Comparison of ENCODE assay signal across 9 cellular contexts in the genomic region with DNA sequence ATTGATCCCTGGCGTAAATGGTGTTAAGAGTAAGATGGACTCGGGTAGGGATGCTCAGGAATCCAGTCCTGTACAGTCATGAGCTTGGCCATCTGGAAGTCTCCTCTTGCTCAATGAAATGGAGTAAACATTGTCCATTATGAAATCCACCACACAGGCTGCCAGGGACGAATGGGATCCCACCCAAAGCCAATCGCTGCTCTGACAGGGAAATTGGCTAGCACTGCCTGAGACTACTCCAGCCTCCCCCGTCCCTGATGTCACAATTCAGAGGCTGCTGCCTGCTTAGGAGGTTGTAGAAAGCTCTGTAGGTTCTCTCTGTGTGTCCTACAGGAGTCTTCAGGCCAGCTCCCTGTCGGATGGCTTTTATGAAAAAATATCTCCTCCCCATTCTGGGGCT. TPM values are rescaled to one million over a fixed set of nuclear protein-coding genes. Genes with fewer than 3 reads are reported as not detected.
A peak's percentile ranks its signal among the peaks of the same experiment; 100 is the strongest.
DNase-seq lines count a peak whose midpoint lies in the region; ATAC-seq, FAIRE-seq and TF ChIP-seq lines count a peak whose summit lies in the region.
"Had no signal": no experiment of that assay in that cellular context is flagged by ENCODE, and none has a peak within 500 bp of the region (broad histone marks: within the 10 kb centered on the region; RNA-seq: fewer than 3 reads in every experiment).

A gene (plus strand): TSS at position 263 of the 400 bp plus-strand sequence. CDS start 97 bp downstream, at position 360.

- FAIRE-seq in RCC 7860 (lab: Jason Lieb, UNC): no peak

- DNase-seq in HFFc6 (peak; percentile 32), left ventricle myocardium superior (peak; percentile 75), nephron progenitor cell (no peak), RCC 7860 (ENCODE audit: low spot score) (no peak)
- DNase-seq in activated naive CD4-positive, alpha-beta T cell treated with anti-CD3 and anti-CD28 coated beads, Interleukin-2, amount 50 U/mL, for 72 hours (ENCODE audit: low spot score in 2 of 2): no peak
- DNase-seq in stimulated activated naive B cell treated with anti-CD40 and anti-IgM and Interleukin-4, amounts not matched to agents 10 μg/mL and 1 μg/mL and 100 μg/mL, for 72 hours: no peak
- DNase-seq: H9 had no signal

- intact Hi-C loops in left ventricle myocardium superior (cut with micrococcal nuclease): no loop called here

- H3K27me3 Mint-ChIP-seq in HFFc6 (ENCODE audit: insufficient read depth) (peaks cover 34% of the 10 kb centered on the region), nephron progenitor cell (ENCODE audit: low read depth, poor library complexity) (peaks cover 24% of the 10 kb centered on the region)
- H3K27me3 Mint-ChIP-seq in stimulated activated naive B cell treated with anti-CD40 and anti-IgM and Interleukin-4, amounts not matched to agents 10 μg/mL and 1 μg/mL and 100 μg/mL, for 72 hours: peaks cover 30 to 43% of the 10 kb centered on the region in 2 donors

- H3K36me3 Mint-ChIP-seq in HFFc6 (ENCODE audit: low read depth): no peaks in the 10 kb centered on the region
- H3K36me3 Mint-ChIP-seq in activated naive CD4-positive, alpha-beta T cell treated with anti-CD3 and anti-CD28 coated beads, Interleukin-2, amount 50 U/mL, for 72 hours: peaks cover 0 to 31% of the 10 kb centered on the region in 2 donors
- H3K36me3 Mint-ChIP-seq in stimulated activated naive B cell treated with anti-CD40 and anti-IgM and Interleukin-4, amounts not matched to agents 10 μg/mL and 1 μg/mL and 100 μg/mL, for 72 hours: peaks cover 0 to 4% of the 10 kb centered on the region in 2 donors
- no peaks in the 10 kb centered on the region for H3K36me3 Mint-ChIP-seq in nephron progenitor cell (ENCODE audit: low read depth)

- H3K4me3 Mint-ChIP-seq in HFFc6 (no peak within 1 kb of the TSS), nephron progenitor cell (no peak within 1 kb of the TSS)
- peak within 1 kb of the TSS in 1 of 2 donors; percentile 28 for H3K4me3 Mint-ChIP-seq in stimulated activated naive B cell treated with anti-CD40 and anti-IgM and Interleukin-4, amounts not matched to agents 10 μg/mL and 1 μg/mL and 100 μg/mL, for 72 hours
- H3K4me3 Mint-ChIP-seq: H9 had no signal

- ATAC-seq in activated naive CD4-positive, alpha-beta T cell treated with anti-CD3 and anti-CD28 coated beads, Interleukin-2, amount 50 U/mL, for 72 hours: no peak
- peak; percentile 97 for ATAC-seq in left ventricle myocardium superior
- ATAC-seq in stimulated activated naive B cell treated with anti-CD40 and anti-IgM and Interleukin-4, amounts not matched to agents 10 μg/mL and 1 μg/mL and 100 μg/mL, for 72 hours (replicated peaks): no peak
- no peak for ATAC-seq in GM21723 (IDR thresholded peaks at IDR 0.05; ENCODE audit: unreplicated experiment)
- ATAC-seq in GM21576 (IDR thresholded peaks at IDR 0.05; ENCODE audit: unreplicated experiment): no peak

- H3K4me1 Mint-ChIP-seq in HFFc6 (ENCODE audit: low read depth) (peaks cover 20% of the 10 kb centered on the region), nephron progenitor cell (peaks cover 22% of the 10 kb centered on the region)
- H3K4me1 Mint-ChIP-seq in stimulated activated naive B cell treated with anti-CD40 and anti-IgM and Interleukin-4, amounts not matched to agents 10 μg/mL and 1 μg/mL and 100 μg/mL, for 72 hours: peaks cover 5 to 10% of the 10 kb centered on the region in 2 donors

- H3K27ac Mint-ChIP-seq in HFFc6 (no peak within 1 kb of the TSS), nephron progenitor cell (no peak within 1 kb of the TSS)
- H3K27ac Mint-ChIP-seq in activated naive CD4-positive, alpha-beta T cell treated with anti-CD3 and anti-CD28 coated beads, Interleukin-2, amount 50 U/mL, for 72 hours: peak within 1 kb of the TSS; percentile 21 to 78
- H3K27ac Mint-ChIP-seq in stimulated activated naive B cell treated with anti-CD40 and anti-IgM and Interleukin-4, amounts not matched to agents 10 μg/mL and 1 μg/mL and 100 μg/mL, for 72 hours: peak within 1 kb of the TSS; percentile 14

- H3K9me3 Mint-ChIP-seq in HFFc6 (no peaks in the 10 kb centered on the region), nephron progenitor cell (no peaks in the 10 kb centered on the region)
- peaks cover 0 to 15% of the 10 kb centered on the region in 2 donors for H3K9me3 Mint-ChIP-seq in activated naive CD4-positive, alpha-beta T cell treated with anti-CD3 and anti-CD28 coated beads, Interleukin-2, amount 50 U/mL, for 72 hours
- peaks cover 5 to 9% of the 10 kb centered on the region in 2 donors for H3K9me3 Mint-ChIP-seq in stimulated activated naive B cell treated with anti-CD40 and anti-IgM and Interleukin-4, amounts not matched to agents 10 μg/mL and 1 μg/mL and 100 μg/mL, for 72 hours
- H3K9me3 Mint-ChIP-seq: H9 had no signal

- no peak for TF ChIP-seq CTCF in HFFc6 (IDR thresholded peaks at IDR 0.05)
- no peak for TF ChIP-seq CTCF in nephron progenitor cell (IDR thresholded peaks at IDR 0.05)

RNA-seq across cellular contexts. Expression of the gene that starts here (rescaled TPM):
- not detected for total RNA-seq in HFFc6 (2021; fragmentation: NEBNext Ultra II Directional; extraction: Animal tissue kit (Norgen Biotek cat#: 25700))
- total RNA-seq in activated naive CD4-positive, alpha-beta T cell treated with anti-CD3 and anti-CD28 coated beads, Interleukin-2, amount 50 U/mL, for 72 hours: 1 to 10 TPM in 1 of 2 donors, under 1 TPM in 1; 0.75 to 5.2 TPM
- total RNA-seq in left ventricle myocardium superior: 2.8 TPM
- total RNA-seq: H9 had no signal

Comparison
In these comparisons a context has a peak if more than half of its experiments do, and no peak if none do; other contexts are left out.
1. Peak in DNase-seq in HFFc6; RNA of the gene not detected or under 1 TPM.
2. H3K27ac Mint-ChIP-seq: peak in activated naive CD4-positive, alpha-beta T cell treated with anti-CD3 and anti-CD28 coated beads, Interleukin-2, amount 50 U/mL, for 72 hours (2 of 2) and stimulated activated naive B cell treated with anti-CD40 and anti-IgM and Interleukin-4, amounts not matched to agents 10 μg/mL and 1 μg/mL and 100 μg/mL, for 72 hours (single experiment); none in HFFc6 (single experiment) and nephron progenitor cell (single experiment).